In the genomic region with DNA sequence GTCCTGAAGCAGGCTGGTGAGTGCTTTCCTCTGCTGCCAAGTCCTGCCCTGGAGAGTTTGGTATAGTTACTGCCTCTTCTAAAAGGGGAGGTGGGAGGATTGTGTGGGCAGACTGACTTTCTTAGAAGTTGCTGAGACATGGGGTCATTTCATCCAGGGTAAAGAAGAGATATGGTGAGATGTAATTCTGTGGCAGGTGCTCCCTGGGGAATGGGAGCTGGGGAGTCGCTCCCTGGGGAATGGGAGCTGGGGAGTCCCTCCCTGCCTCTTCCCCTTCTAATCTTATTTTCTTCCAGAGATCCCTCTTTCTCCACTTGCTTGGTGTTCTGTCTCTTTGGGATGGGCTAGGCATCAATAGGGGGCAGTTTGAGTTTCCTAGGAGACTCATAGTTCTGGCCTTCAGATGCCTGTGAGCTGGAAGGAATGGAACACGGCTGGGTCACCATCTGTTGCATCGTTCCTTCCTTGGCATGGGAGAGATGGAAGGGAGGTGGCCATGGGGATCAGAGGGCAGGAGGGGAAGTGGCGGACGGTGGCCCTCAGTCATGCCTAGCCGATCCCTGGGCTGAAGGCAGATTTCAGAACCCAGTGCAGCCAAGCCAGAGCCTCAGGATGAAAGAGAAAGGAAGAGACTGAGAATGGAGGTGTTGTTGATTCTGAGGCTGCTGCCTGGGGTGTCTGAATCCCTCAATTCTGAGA, we compare ENCODE assay signal across 24 cellular contexts. TPM values are rescaled to one million over a fixed set of nuclear protein-coding genes. Genes with fewer than 3 reads are reported as not detected.
DNase-seq lines count a peak whose midpoint lies in the region; ATAC-seq and TF ChIP-seq lines count a peak whose summit lies in the region.
"Had no signal": no experiment of that assay in that cellular context is flagged by ENCODE, and none has a peak within 500 bp of the region (broad histone marks: within the 10 kb centered on the region; RNA-seq: fewer than 3 reads in every experiment).

No MANE protein-coding gene starts in this region.

- POLR2A ChIA-PET in HEK293 (lab: Yijun Ruan, JAX): no interaction called here
- POLR2A ChIA-PET in activated CD4-positive, alpha-beta memory T cell treated with anti-CD3 and anti-CD28 coated beads for 36 hours (lab: Charles Lee): no interaction called here

- ATAC-seq in GM18861 (IDR thresholded peaks at IDR 0.05; ENCODE audit: unreplicated experiment): no peak
- ATAC-seq: gastrocnemius medialis; K562; mucosa of descending colon; natural killer cell; PC-3; stimulated activated naive CD8-positive, alpha-beta T cell treated with anti-CD3 and anti-CD28 coated beads, Interleukin-15, Interleukin-2, amounts not matched to agents 100 U/mL and 50 U/mL, for 24 hours had no signal

- H3K36me3 Mint-ChIP-seq in activated CD4-positive, alpha-beta memory T cell treated with anti-CD3 and anti-CD28 coated beads for 36 hours: no peaks in the 10 kb centered on the region
- H3K36me3 Mint-ChIP-seq: natural killer cell had no signal

- no peaks in the 10 kb centered on the region for H3K79me1 ChIP-seq in neuronal stem cell (ENCODE audit: low read depth, low read length)

- no peak overlapping the region for H3K4ac ChIP-seq in neuronal stem cell (ENCODE audit: low read length)

- H3K4me1 Mint-ChIP-seq in activated CD4-positive, alpha-beta memory T cell treated with anti-CD3 and anti-CD28 coated beads for 36 hours (ENCODE audit: low read depth): no peaks in the 10 kb centered on the region
- H3K4me1 Mint-ChIP-seq: activated CD4-positive, alpha-beta memory T cell treated with anti-CD3 and anti-CD28 coated beads, Interleukin-2, amount 10 ng/mL, durations not matched to agents 7 days and 5 days; central memory CD8-positive, alpha-beta T cell; natural killer cell had no signal

- H4K8ac ChIP-seq in neuronal stem cell (ENCODE audit: low read depth, low read length): no peak overlapping the region

- no peak overlapping the region for H2BK15ac ChIP-seq in neuronal stem cell (ENCODE audit: low read length)

- H4K91ac ChIP-seq in neuronal stem cell (ENCODE audit: low read depth, low read length, poor library complexity): no peak overlapping the region

- peak; percentile 76 for DNase-seq in cerebellum (ENCODE audit: low spot score)
- no peak for DNase-seq in neuronal stem cell (ENCODE audit: low spot score)
- DNase-seq in RKO (ENCODE audit: low spot score): no peak
- no peak for DNase-seq in activated CD4-positive, alpha-beta memory T cell treated with anti-CD3 and anti-CD28 coated beads for 36 hours
- DNase-seq: activated CD4-positive, alpha-beta memory T cell treated with anti-CD3 and anti-CD28 coated beads, Interleukin-2, amount 10 ng/mL, durations not matched to agents 7 days and 5 days; activated CD4-positive, CD25-positive, alpha-beta regulatory T cell treated with anti-CD3 and anti-CD28 coated beads, Interleukin-2, amount 50 U/mL, for 72 hours; activated naive CD4-positive, alpha-beta T cell treated with anti-CD3 and anti-CD28 coated beads for 36 hours; gastrocnemius medialis; mucosa of descending colon; natural killer cell; NCI-H1092; NCI-H187 treated with DMSO at 0.1 percent for 48 hours; PC-3; SK-N-SH; stimulated activated naive CD8-positive, alpha-beta T cell treated with anti-CD3 and anti-CD28 coated beads, Interleukin-15, Interleukin-2, amounts not matched to agents 100 U/mL and 50 U/mL, for 24 hours had no signal

- H4K20me1 ChIP-seq in BLaER1: no peaks in the 10 kb centered on the region

- H3K27me3 ChIP-seq in BLaER1 (no peaks in the 10 kb centered on the region), neuronal stem cell (ENCODE audit: control insufficient read depth in 3 of 3, insufficient read depth in 3 of 3, low read depth in 1 of 3, low read length in 3 of 3) (peaks cover 0 to 2% (median 0%) of the 10 kb centered on the region in 3 experiments)

- no peak overlapping the region for H2BK5ac ChIP-seq in neuronal stem cell (ENCODE audit: low read length)

- H3K36me3 ChIP-seq in BLaER1: no peaks in the 10 kb centered on the region
- H3K36me3 ChIP-seq in HEK293 (ENCODE audit: control insufficient read depth in 2 of 2, insufficient read depth in 1 of 2, low read length in 2 of 2): no peaks in the 10 kb centered on the region
- no peaks in the 10 kb centered on the region for H3K36me3 ChIP-seq in neuronal stem cell (replicated peaks in 1 of 2; ENCODE audit: control insufficient read depth in 2 of 2, insufficient read depth in 2 of 2, low read length in 2 of 2)
- H3K36me3 ChIP-seq: gastrocnemius medialis, thoracic aorta had no signal

- H3K4me2 ChIP-seq in BLaER1 (peak overlapping the region; percentile 68), neuronal stem cell (ENCODE audit: insufficient read depth, low read length, poor library complexity, severe bottlenecking) (no peak overlapping the region)
- H3K4me2 ChIP-seq: hepatocyte, SK-N-SH, smooth muscle cell had no signal

- peak overlapping the region; percentile 57 for H2AFZ ChIP-seq in neuronal stem cell (ENCODE audit: low read length)
- H2AFZ ChIP-seq: hepatocyte had no signal

- CTCF ChIA-PET in HEK293 (lab: Yijun Ruan, JAX): interaction anchor here (0.7 to 9.1 kb wide), 3 partner anchors 13 to 267 kb away, joined by 3 to 60 read pairs (median 4); no protein-coding TSS in a partner anchor
- CTCF ChIA-PET in activated CD4-positive, alpha-beta memory T cell treated with anti-CD3 and anti-CD28 coated beads for 36 hours (lab: Charles Lee): interaction anchor here (1.1 kb wide), 1 partner anchor 12 kb away, joined by 3 read pairs; no protein-coding TSS in a partner anchor

- H3K14ac ChIP-seq in neuronal stem cell (ENCODE audit: low read length): no peak overlapping the region

- no peak overlapping the region for H2BK12ac ChIP-seq in neuronal stem cell (ENCODE audit: low read length)

- H3K9me3 Mint-ChIP-seq in activated CD4-positive, alpha-beta memory T cell treated with anti-CD3 and anti-CD28 coated beads for 36 hours: no peaks in the 10 kb centered on the region
- H3K9me3 Mint-ChIP-seq: activated CD4-positive, alpha-beta memory T cell treated with anti-CD3 and anti-CD28 coated beads, Interleukin-2, amount 10 ng/mL, durations not matched to agents 7 days and 5 days; activated naive CD4-positive, alpha-beta T cell treated with anti-CD3 and anti-CD28 coated beads for 36 hours; central memory CD8-positive, alpha-beta T cell; natural killer cell had no signal

- H3K27me3 Mint-ChIP-seq in activated CD4-positive, alpha-beta memory T cell treated with anti-CD3 and anti-CD28 coated beads for 36 hours: peaks cover 7% of the 10 kb centered on the region

- H3K27ac ChIP-seq in BLaER1 (peak overlapping the region; percentile 4; the same call in 1 of the 2 replicates), HEK293 (ENCODE audit: extremely low read depth, low read depth, low read length) (no peak overlapping the region), neuronal stem cell (replicated peaks; ENCODE audit: low read length) (no peak overlapping the region)
- H3K27ac ChIP-seq: gastrocnemius medialis, hepatocyte, thoracic aorta had no signal

- no peak overlapping the region for H3K4me3 Mint-ChIP-seq in activated CD4-positive, alpha-beta memory T cell treated with anti-CD3 and anti-CD28 coated beads for 36 hours
- H3K4me3 Mint-ChIP-seq: activated CD4-positive, alpha-beta memory T cell treated with anti-CD3 and anti-CD28 coated beads, Interleukin-2, amount 10 ng/mL, durations not matched to agents 7 days and 5 days; activated naive CD4-positive, alpha-beta T cell treated with anti-CD3 and anti-CD28 coated beads for 36 hours; central memory CD8-positive, alpha-beta T cell; natural killer cell had no signal

- no peak overlapping the region for H2AK5ac ChIP-seq in neuronal stem cell (ENCODE audit: low read depth, low read length)

- H3K4me1 ChIP-seq in BLaER1 (peaks cover 75% of the 10 kb centered on the region), HEK293 (ENCODE audit: control insufficient read depth, insufficient read depth, low read length) (no peaks in the 10 kb centered on the region), neuronal stem cell (ENCODE audit: control insufficient read depth in 2 of 2, insufficient read depth in 1 of 2, low read depth in 1 of 2, low read length in 2 of 2) (peaks cover 12 to 22% of the 10 kb centered on the region in 2 donors)
- H3K4me1 ChIP-seq: gastrocnemius medialis had no signal

- no peak for TF ChIP-seq CTCF in HEK293 (tag by site-specific recombination; IDR thresholded peaks at IDR 0.05)

- H3K9ac ChIP-seq in BLaER1 (no peak overlapping the region; the same call in 1 of the 2 replicates), neuronal stem cell (ENCODE audit: low read depth, low read length, poor library complexity) (no peak overlapping the region)
- H3K9ac ChIP-seq: SK-N-SH had no signal

- H3K27ac Mint-ChIP-seq in activated CD4-positive, alpha-beta memory T cell treated with anti-CD3 and anti-CD28 coated beads for 36 hours: no peak overlapping the region
- H3K27ac Mint-ChIP-seq: activated CD4-positive, alpha-beta memory T cell treated with anti-CD3 and anti-CD28 coated beads, Interleukin-2, amount 10 ng/mL, durations not matched to agents 7 days and 5 days; activated naive CD4-positive, alpha-beta T cell treated with anti-CD3 and anti-CD28 coated beads for 36 hours; natural killer cell had no signal

- intact Hi-C loops in activated CD4-positive, alpha-beta memory T cell treated with anti-CD3 and anti-CD28 coated beads for 36 hours (cut with micrococcal nuclease): no loop called here

- WGBS in neuronal stem cell (ENCODE audit: extremely low coverage in 2 of 2, insufficient read length in 2 of 2, insufficient replicate concordance in 1 of 2), 2 donors: no CpG with 5 or more reads among the region's 6 CpGs

- no peak overlapping the region for H3K23ac ChIP-seq in neuronal stem cell (ENCODE audit: low read depth, low read length, poor library complexity)

- H3K18ac ChIP-seq in neuronal stem cell (ENCODE audit: low read length): no peak overlapping the region

- H3K9me3 ChIP-seq in BLaER1 (no peaks in the 10 kb centered on the region), HEK293 (ENCODE audit: control insufficient read depth, insufficient read depth, low read depth, low read length) (no peaks in the 10 kb centered on the region), neuronal stem cell (replicated peaks in 1 of 2; ENCODE audit: control insufficient read depth in 2 of 2, insufficient read depth in 1 of 2, low read depth in 1 of 2, low read length in 2 of 2) (no peaks in the 10 kb centered on the region)
- H3K9me3 ChIP-seq: gastrocnemius medialis, mucosa of descending colon, SK-N-SH, thoracic aorta had no signal

- H2BK120ac ChIP-seq in neuronal stem cell (ENCODE audit: low read depth, low read length): no peak overlapping the region

- H3K4me3 ChIP-seq in BLaER1: no peak overlapping the region
- H3K4me3 ChIP-seq in HEK293 (ENCODE audit: low read depth, low read length): no peak overlapping the region
- H3K4me3 ChIP-seq in neuronal stem cell (ENCODE audit: low read length in 2 of 2): no peak overlapping the region
- H3K4me3 ChIP-seq: gastrocnemius medialis, hepatocyte, K562, mucosa of descending colon, smooth muscle cell, thoracic aorta had no signal

TF ChIP-seq in HEK293, 187 proteins besides CTCF, POLR2A, EP300 and RAD21 (continues in another document):
- TF ChIP-seq EGR2 (tag by site-specific recombination; IDR thresholded peaks at IDR 0.05; ENCODE audit: low read depth): peak; percentile 65

RNA-seq across cellular contexts. Expression of gene NFASC, which starts 59.0 kb away (rescaled TPM):
- total RNA-seq in cerebellum: 61.4 TPM
- polyA plus RNA-seq in neuronal stem cell (2013, experiment 1 of 2): 1.2 TPM
- polyA plus RNA-seq in neuronal stem cell (2013, experiment 2 of 2): 1.2 TPM
- total RNA-seq in activated CD4-positive, alpha-beta memory T cell treated with anti-CD3 and anti-CD28 coated beads for 36 hours: under 1 TPM; 0.24 to 0.27 TPM
- total RNA-seq: endothelial cell of umbilical vein had no signal
- polyA plus RNA-seq: endothelial cell of umbilical vein had no signal

Comparison
In these comparisons a context has a peak if more than half of its experiments do, and no peak if none do; other contexts are left out.
1. RNA of gene NFASC, which starts 59.0 kb away (total RNA-seq): 61.4 TPM in cerebellum (single experiment); 0.24 to 0.27 TPM in activated CD4-positive, alpha-beta memory T cell treated with anti-CD3 and anti-CD28 coated beads for 36 hours; every median in the first group is over 10 times any median in the second.